Comparison of ENCODE assay signal across 8 cellular contexts in the genomic region with DNA sequence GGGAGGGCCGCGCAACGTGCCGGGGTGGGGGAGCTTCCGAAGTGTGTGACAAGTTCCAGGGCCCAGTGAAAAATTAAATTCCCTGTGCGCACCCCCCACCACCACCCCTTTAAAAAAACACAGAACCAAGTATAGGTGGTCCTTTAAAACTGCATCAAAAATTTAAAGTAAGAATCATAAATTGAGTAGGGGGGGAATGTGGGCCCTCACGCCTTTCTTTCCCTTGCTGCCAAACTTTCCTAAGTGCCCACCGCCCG. TPM values are rescaled to one million over a fixed set of nuclear protein-coding genes. Genes with fewer than 3 reads are reported as not detected.
DNase-seq lines count a peak whose midpoint lies in the region; ATAC-seq and TF ChIP-seq lines count a peak whose summit lies in the region.

No MANE protein-coding gene starts in this region.

- BruUV-seq in Caco-2 (replicated peaks; lab: Mats Ljungman, UMichigan) = no TSS peak

- POLR2A ChIA-PET in Caco-2 (lab: Charles Lee) = no interaction called here

- TF ChIP-seq POLR2A in NB4 (IDR thresholded peaks at IDR 0.05; ENCODE audit: extremely low read depth, insufficient read length) = no peak

- H3K79me2 ChIP-seq in osteoblast (ENCODE audit: insufficient read depth, low read length) = no peaks in the 10 kb centered on the region

- no peaks in the 10 kb centered on the region for H4K20me1 ChIP-seq in osteoblast (ENCODE audit: insufficient read depth, low read length)

- H3K27ac Mint-ChIP-seq in Caco-2 (ENCODE audit: unreplicated experiment) (no peak overlapping the region), endodermal cell (peak overlapping the region; percentile 80)

- no peaks in the 10 kb centered on the region for H3K36me3 ChIP-seq in Caco-2 (ENCODE audit: control insufficient read depth, insufficient read depth, low read length)
- peaks cover 3% of the 10 kb centered on the region for H3K36me3 ChIP-seq in endodermal cell (ENCODE audit: control insufficient read depth, insufficient read depth, low read length)
- H3K36me3 ChIP-seq in osteoblast (ENCODE audit: insufficient read depth, low read length) = no peaks in the 10 kb centered on the region

- H2AFZ ChIP-seq in osteoblast (ENCODE audit: low read length) = no peak overlapping the region

- ATAC-seq in HG02678 (IDR thresholded peaks at IDR 0.05; ENCODE audit: unreplicated experiment) = no peak
- ATAC-seq in GM18520 (IDR thresholded peaks at IDR 0.05; ENCODE audit: unreplicated experiment) = no peak

- peak overlapping the region; percentile 77 for H3K4me2 ChIP-seq in osteoblast (ENCODE audit: insufficient read depth, low read length)

- no peak for DNase-seq in Caco-2
- DNase-seq in NB4 (ENCODE audit: low read depth) = no peak
- DNase-seq in endodermal cell = no peak
- no peak for DNase-seq in osteoblast (ENCODE audit: insufficient read length, low spot score, missing footprints)
- DNase-seq in NCI-H1436 treated with DMSO at 0.1 percent for 48 hours (lab: John Stamatoyannopoulos, UW) = no peak
- DNase-seq in NCI-H1694 (lab: John Stamatoyannopoulos, UW) = no peak

- H3K9ac ChIP-seq in endodermal cell (ENCODE audit: extremely low read depth, low read length, poor library complexity, severe bottlenecking) = no peak overlapping the region

- H3K36me3 Mint-ChIP-seq in Caco-2 (ENCODE audit: insufficient read depth, unreplicated experiment) (peaks cover 14% of the 10 kb centered on the region), endodermal cell (ENCODE audit: low read depth) (peaks cover 2% of the 10 kb centered on the region)

- H3K27ac ChIP-seq in endodermal cell (ENCODE audit: low read depth, low read length) (peak overlapping the region; percentile 72), osteoblast (ENCODE audit: low read depth, low read length) (no peak overlapping the region)

- peaks cover 13% of the 10 kb centered on the region for H3K4me1 Mint-ChIP-seq in Caco-2 (ENCODE audit: low read depth, unreplicated experiment)
- peaks cover 19% of the 10 kb centered on the region for H3K4me1 Mint-ChIP-seq in endodermal cell

- H3K9me3 Mint-ChIP-seq in Caco-2 (ENCODE audit: unreplicated experiment) (no peaks in the 10 kb centered on the region), endodermal cell (no peaks in the 10 kb centered on the region)

- H3K9me3 ChIP-seq in Caco-2 (no peaks in the 10 kb centered on the region), endodermal cell (ENCODE audit: control insufficient read depth, low read length) (no peaks in the 10 kb centered on the region), osteoblast (ENCODE audit: low read depth, low read length) (no peaks in the 10 kb centered on the region)

- H3K27me3 ChIP-seq in Caco-2 (replicated peaks; ENCODE audit: control insufficient read depth, insufficient read depth, low read length) = peaks cover 2% of the 10 kb centered on the region; the same call in 1 of the 2 replicates
- peaks cover 17% of the 10 kb centered on the region for H3K27me3 ChIP-seq in endodermal cell (ENCODE audit: control insufficient read depth, insufficient read depth, low read length, poor library complexity, severe bottlenecking)
- H3K27me3 ChIP-seq in osteoblast (ENCODE audit: insufficient read depth, low read length) = peaks cover 57% of the 10 kb centered on the region

- no peak overlapping the region for H3K4me3 ChIP-seq in Caco-2 (ENCODE audit: low read depth, low read length)
- H3K4me3 ChIP-seq in NB4 (ENCODE audit: low read depth, low read length) = peak overlapping the region; percentile 87
- H3K4me3 ChIP-seq in endodermal cell (ENCODE audit: low read length) = peak overlapping the region; percentile 86
- H3K4me3 ChIP-seq in osteoblast (ENCODE audit: insufficient read depth, low read length) = no peak overlapping the region

- intact Hi-C loops in Caco-2 (cut with micrococcal nuclease; ENCODE audit: unreplicated experiment) = loop anchor here (5.0 to 10.0 kb wide), 5 partner anchors 119 to 616 kb away; no protein-coding TSS in a partner anchor

- H3K4me3 Mint-ChIP-seq in Caco-2 (ENCODE audit: unreplicated experiment) = peak overlapping the region; percentile 79
- H3K4me3 Mint-ChIP-seq in endodermal cell = peak overlapping the region; percentile 83

- peaks cover 14% of the 10 kb centered on the region for H3K4me1 ChIP-seq in Caco-2
- no peaks in the 10 kb centered on the region for H3K4me1 ChIP-seq in endodermal cell (ENCODE audit: control insufficient read depth, insufficient read depth, low read length)
- H3K4me1 ChIP-seq in osteoblast (ENCODE audit: insufficient read depth, low read length) = peaks cover 5% of the 10 kb centered on the region

- TF ChIP-seq CTCF in Caco-2 (IDR thresholded peaks at IDR 0.05; ENCODE audit: insufficient read depth in 1 of 2, low read depth in 1 of 2, low read length in 1 of 2, severe bottlenecking in 1 of 2, unreplicated experiment in 1 of 2) (no peak), NB4 (IDR thresholded peaks at IDR 0.05; ENCODE audit: low read depth, low read length) (no peak), endodermal cell (conservative IDR thresholded peaks at IDR 0.05) (no peak), osteoblast (IDR thresholded peaks at IDR 0.05; ENCODE audit: extremely low read depth, low read depth, low read length) (no peak)

- WGBS in endodermal cell (ENCODE audit: insufficient coverage in 1 of 2, insufficient read length in 1 of 2), 2 experiments = 3% methylated on average over 5 of the region's 9 CpGs; no CpG with 5 or more reads in 1 of the 2 experiments

- H3K27me3 Mint-ChIP-seq in Caco-2 (ENCODE audit: insufficient read depth, unreplicated experiment) = peaks cover 32% of the 10 kb centered on the region
- H3K27me3 Mint-ChIP-seq in endodermal cell (ENCODE audit: insufficient read depth) = peaks cover 16% of the 10 kb centered on the region

- CTCF ChIA-PET in Caco-2 (lab: Charles Lee) = interaction anchor here (1.0 to 1.4 kb wide), 4 partner anchors 18 to 33 kb away, joined by 4 to 6 read pairs (median 4); no protein-coding TSS in a partner anchor

RNA-seq across cellular contexts. Expression of a gene that starts 2.5 kb away (rescaled TPM):
- total RNA-seq in Caco-2 (2022) (0.21 and 0.29 TPM in 2 replicates), endodermal cell (10 to 100 TPM; 14.7 to 16.3 TPM), osteoblast (0.29 and 1.4 TPM in 2 replicates)
- 45.3 TPM for polyA plus RNA-seq in endodermal cell (2013, experiment 1 of 2)
- 38.5 TPM for polyA plus RNA-seq in endodermal cell (2013, experiment 2 of 2)

Comparison
In these comparisons a context has a peak if more than half of its experiments do, and no peak if none do; other contexts are left out.
1. H3K4me3 ChIP-seq: peak in NB4 (single experiment) and endodermal cell (single experiment); none in Caco-2 (single experiment) and osteoblast (single experiment).